1 cellular context compared by ENCODE assay signal in genomic region chr4:40500781-40501180, GRCh38.
TF ChIP-seq lines count a peak whose summit lies in the region.

No MANE protein-coding gene starts in this region.

TF ChIP-seq in WTC11, 78 proteins besides CTCF, POLR2A, EP300 and RAD21 (continued from another document):
- TF ChIP-seq USF1 (CRISPR knock-in tag; IDR thresholded peaks at IDR 0.05) (no peak), NR3C1 (CRISPR knock-in tag; conservative IDR thresholded peaks at IDR 0.05; ENCODE audit: low read depth) (no peak), SMAD3 (CRISPR knock-in tag; IDR thresholded peaks at IDR 0.05; ENCODE audit: borderline replicate concordance) (no peak), MAX (CRISPR knock-in tag; IDR thresholded peaks at IDR 0.05) (no peak), SP1 (CRISPR knock-in tag; conservative IDR thresholded peaks at IDR 0.05) (no peak)
